Comparison of ENCODE assay signal across 1 cellular context in genomic region chr11:120120805-120121335, GRCh38.
TF ChIP-seq lines count a peak whose summit lies in the region.

No MANE protein-coding gene starts in this region.

TF ChIP-seq in HepG2, 621 proteins besides CTCF, POLR2A, EP300 and RAD21:
- TF ChIP-seq ZNF530 (CRISPR knock-in tag; IDR thresholded peaks at IDR 0.05; ENCODE audit: low read depth) (no peak), RARA (CRISPR knock-in tag; IDR thresholded peaks at IDR 0.05) (peak; percentile 8; the same call in 1 of the 2 replicates), HIVEP1 (CRISPR knock-in tag; IDR thresholded peaks at IDR 0.05) (no peak), GABPA (IDR thresholded peaks at IDR 0.05; ENCODE audit: low read depth, low read length) (no peak), GABPA (CRISPR knock-in tag; IDR thresholded peaks at IDR 0.05; ENCODE audit: low read depth) (peak; percentile 16; the same call in 1 of the 2 replicates), JDP2 (CRISPR knock-in tag; IDR thresholded peaks at IDR 0.05; ENCODE audit: borderline replicate concordance) (no peak), ZNF576 (CRISPR knock-in tag; IDR thresholded peaks at IDR 0.05) (no peak), POGK (CRISPR knock-in tag; conservative IDR thresholded peaks at IDR 0.05) (no peak)
